Comparison of ENCODE assay signal across 8 cellular contexts in genomic region chr11:31509412-31510345, GRCh38. TPM values are rescaled to one million over a fixed set of nuclear protein-coding genes. Genes with fewer than 3 reads are reported as not detected.
A peak's percentile ranks its signal among the peaks of the same experiment; 100 is the strongest.
DNase-seq lines count a peak whose midpoint lies in the region; ATAC-seq and TF ChIP-seq lines count a peak whose summit lies in the region.

A gene with protein sequence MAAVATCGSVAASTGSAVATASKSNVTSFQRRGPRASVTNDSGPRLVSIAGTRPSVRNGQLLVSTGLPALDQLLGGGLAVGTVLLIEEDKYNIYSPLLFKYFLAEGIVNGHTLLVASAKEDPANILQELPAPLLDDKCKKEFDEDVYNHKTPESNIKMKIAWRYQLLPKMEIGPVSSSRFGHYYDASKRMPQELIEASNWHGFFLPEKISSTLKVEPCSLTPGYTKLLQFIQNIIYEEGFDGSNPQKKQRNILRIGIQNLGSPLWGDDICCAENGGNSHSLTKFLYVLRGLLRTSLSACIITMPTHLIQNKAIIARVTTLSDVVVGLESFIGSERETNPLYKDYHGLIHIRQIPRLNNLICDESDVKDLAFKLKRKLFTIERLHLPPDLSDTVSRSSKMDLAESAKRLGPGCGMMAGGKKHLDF (plus strand): TSS chr11:31509767. CDS start chr11:31509785, 18 bp downstream.
A gene with protein sequence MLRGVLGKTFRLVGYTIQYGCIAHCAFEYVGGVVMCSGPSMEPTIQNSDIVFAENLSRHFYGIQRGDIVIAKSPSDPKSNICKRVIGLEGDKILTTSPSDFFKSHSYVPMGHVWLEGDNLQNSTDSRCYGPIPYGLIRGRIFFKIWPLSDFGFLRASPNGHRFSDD (minus strand): TSS chr11:31509622. CDS start chr11:31463276, 46,346 bp downstream.

- peak within 1 kb of the TSS; percentile 80 for H3K4me3 ChIP-seq in right cardiac atrium (ENCODE audit: low read length)
- peak within 1 kb of the TSS; percentile 70 to 89 for H3K4me3 ChIP-seq in vagina

- H3K27ac ChIP-seq in right cardiac atrium (ENCODE audit: low read length): peak within 1 kb of the TSS; percentile 88
- H3K27ac ChIP-seq in vagina: peak within 1 kb of the TSS; percentile 89

- no peaks in the 10 kb centered on the region for H3K9me3 ChIP-seq in right cardiac atrium (ENCODE audit: control insufficient read depth, low read length)
- no peaks in the 10 kb centered on the region for H3K9me3 ChIP-seq in vagina

- under 1% methylated on average over 47 of the region's 47 CpGs for WGBS in right cardiac atrium

- no peak for TF ChIP-seq CTCF in vagina (IDR thresholded peaks at IDR 0.05)

- H3K36me3 ChIP-seq in vagina: peaks cover 0 to 3% of the 10 kb centered on the region in 2 donors

- ATAC-seq in GM18498 (IDR thresholded peaks at IDR 0.05; ENCODE audit: unreplicated experiment) (peak; percentile 100), HG02938 (IDR thresholded peaks at IDR 0.05; ENCODE audit: unreplicated experiment) (peak; percentile 100), right cardiac atrium (peak; percentile 100)

- H3K4me1 ChIP-seq in right cardiac atrium (ENCODE audit: control insufficient read depth, insufficient read depth, low read length) (no peaks in the 10 kb centered on the region), vagina (peaks cover 28% of the 10 kb centered on the region)

- DNase-seq in NCI-H187 (lab: John Stamatoyannopoulos, UW): peak; percentile 94
- peak; percentile 79 to 97 (median 92) for DNase-seq in T-helper 2 cell
- DNase-seq in anterior cingulate cortex (lab: John Stamatoyannopoulos, UW): peak; percentile 68 to 98 (median 94)
- DNase-seq in right cardiac atrium: peak; percentile 96 to 98 (median 97)
- DNase-seq in putamen (ENCODE audit: low spot score): peak; percentile 97
- DNase-seq in vagina (ENCODE audit: extremely low spot score in 2 of 2): peak; percentile 98

- intact Hi-C loops in right cardiac atrium (cut with DNase I): no loop called here
- intact Hi-C loops in vagina (cut with DNase I): no loop called here

- TF ChIP-seq POLR2A in vagina (IDR thresholded peaks at IDR 0.05): no peak

- H3K27me3 ChIP-seq in right cardiac atrium (ENCODE audit: control insufficient read depth, insufficient read depth): no peaks in the 10 kb centered on the region
- H3K27me3 ChIP-seq in vagina: no peaks in the 10 kb centered on the region

RNA-seq across cellular contexts. Expression of the first gene that starts in this region (rescaled TPM):
- total RNA-seq in right cardiac atrium: 10 to 100 TPM; 13.7 to 17.9 (median 15.7) TPM
- 13.2 TPM for polyA plus RNA-seq in right cardiac atrium
- 23.3 TPM for total RNA-seq in vagina

RNA-seq across cellular contexts. Expression of the second gene that starts in this region (rescaled TPM):
- total RNA-seq in right cardiac atrium (10 to 100 TPM; 21.9 to 32.3 (median 28.8) TPM), vagina (11.3 TPM)
- polyA plus RNA-seq in right cardiac atrium: 56.2 TPM

Comparison
In these comparisons a context has a peak if more than half of its experiments do, and no peak if none do; other contexts are left out.
1. Peak in every context shown above with its lines: DNase-seq, ATAC-seq, H3K4me3 ChIP-seq and H3K27ac ChIP-seq.